In genomic region chr19:4428326-4428975, GRCh38 we compare ENCODE assay signal across 26 cellular contexts.
"Had no signal": no experiment of that assay in that cellular context is flagged by ENCODE, and none has a peak within 500 bp of the region (broad histone marks: within the 10 kb centered on the region; RNA-seq: fewer than 3 reads in every experiment).

No MANE protein-coding gene starts in this region.

- H3K27ac Mint-ChIP-seq: activated B cell treated with CpG ODN at 0.5 μM for 24 hours; activated CD8-positive, alpha-beta T cell treated with anti-CD3 and anti-CD28 coated beads for 36 hours; activated naive CD8-positive, alpha-beta T cell treated with anti-CD3 and anti-CD28 coated beads, Interleukin-2, amount 50 U/mL, for 24 hours; activated T-helper 2 cell treated with anti-CD3 and anti-CD28 coated beads, Interferon-gamma antibody, Interleukin-2, Interleukin-4, amounts not matched to agents 10 μg/mL and 5 μg/mL and 100 μg/mL, durations not matched to agents 14 hours and 24 hours and 36 hours; natural killer cell treated with Interleukin-12 subunit alpha and Interleukin-12 subunit beta and Interleukin-15 and Interleukin-18, amount 100 ng/mL, for 72 hours had no signal

- H3K27me3 ChIP-seq: gastrocnemius medialis, pancreas, suprapubic skin, tibial artery, upper lobe of right lung had no signal

- H3K4me1 ChIP-seq: gastrocnemius medialis, left ventricle myocardium inferior, pancreas, prostate gland, suprapubic skin, tibial artery, upper lobe of right lung had no signal

- H3K36me3 ChIP-seq: pancreas, prostate gland had no signal

- H3K27me3 Mint-ChIP-seq: activated B cell treated with CpG ODN at 0.5 μM for 24 hours; activated CD8-positive, alpha-beta T cell treated with anti-CD3 and anti-CD28 coated beads for 36 hours; activated naive CD4-positive, alpha-beta T cell treated with anti-CD3 and anti-CD28 coated beads, Interleukin-2, amount 50 U/mL, for 24 hours; activated naive CD8-positive, alpha-beta T cell treated with anti-CD3 and anti-CD28 coated beads, Interleukin-2, amount 50 U/mL, for 24 hours; natural killer cell treated with Interleukin-12 subunit alpha and Interleukin-12 subunit beta and Interleukin-15 and Interleukin-18, amount 100 ng/mL, for 72 hours had no signal

- H3K4me3 ChIP-seq: gastrocnemius medialis, left ventricle myocardium inferior, lung, mucosa of descending colon, pancreas, prostate gland, smooth muscle cell, suprapubic skin, tibial artery, upper lobe of right lung had no signal

- H3K4me1 Mint-ChIP-seq: activated naive CD4-positive, alpha-beta T cell treated with anti-CD3 and anti-CD28 coated beads, Interleukin-2, amount 50 U/mL, for 24 hours had no signal

- H3K27ac ChIP-seq: gastrocnemius medialis, left ventricle myocardium inferior, pancreas, prostate gland, suprapubic skin, tibial artery, upper lobe of right lung had no signal

- ATAC-seq: activated CD8-positive, alpha-beta T cell treated with anti-CD3 and anti-CD28 coated beads for 36 hours; activated naive CD8-positive, alpha-beta T cell treated with anti-CD3 and anti-CD28 coated beads, Interleukin-2, amount 50 U/mL, for 24 hours; gastrocnemius medialis; mucosa of descending colon; natural killer cell treated with Interleukin-12 subunit alpha and Interleukin-12 subunit beta and Interleukin-15 and Interleukin-18, amount 100 ng/mL, for 72 hours; pancreas; upper lobe of right lung had no signal

- H3K4me3 Mint-ChIP-seq: activated B cell treated with CpG ODN at 0.5 μM for 24 hours; activated CD8-positive, alpha-beta T cell treated with anti-CD3 and anti-CD28 coated beads for 36 hours; activated naive CD4-positive, alpha-beta T cell treated with anti-CD3 and anti-CD28 coated beads, Interleukin-2, amount 50 U/mL, for 24 hours; activated naive CD8-positive, alpha-beta T cell treated with anti-CD3 and anti-CD28 coated beads, Interleukin-2, amount 50 U/mL, for 24 hours; natural killer cell treated with Interleukin-12 subunit alpha and Interleukin-12 subunit beta and Interleukin-15 and Interleukin-18, amount 100 ng/mL, for 72 hours had no signal

- H3K9me3 Mint-ChIP-seq: activated B cell treated with CpG ODN at 0.5 μM for 24 hours; activated CD8-positive, alpha-beta T cell treated with anti-CD3 and anti-CD28 coated beads for 36 hours; activated naive CD4-positive, alpha-beta T cell treated with anti-CD3 and anti-CD28 coated beads, Interleukin-2, amount 50 U/mL, for 24 hours; activated naive CD8-positive, alpha-beta T cell treated with anti-CD3 and anti-CD28 coated beads, Interleukin-2, amount 50 U/mL, for 24 hours; activated T-helper 2 cell treated with anti-CD3 and anti-CD28 coated beads, Interferon-gamma antibody, Interleukin-2, Interleukin-4, amounts not matched to agents 10 μg/mL and 5 μg/mL and 100 μg/mL, durations not matched to agents 14 hours and 24 hours and 36 hours; natural killer cell treated with Interleukin-12 subunit alpha and Interleukin-12 subunit beta and Interleukin-15 and Interleukin-18, amount 100 ng/mL, for 72 hours had no signal

- DNase-seq: activated B cell treated with CpG ODN at 0.5 μM for 24 hours; activated CD4-positive, alpha-beta T cell treated with anti-CD3 and anti-CD28 coated beads, Interleukin-2, amount 50 U/mL, for 1 hour; activated CD8-positive, alpha-beta T cell treated with anti-CD3 and anti-CD28 coated beads for 36 hours; activated naive CD8-positive, alpha-beta T cell treated with anti-CD3 and anti-CD28 coated beads, Interleukin-2, amount 50 U/mL, for 24 hours; activated T-cell treated with anti-CD3 and anti-CD28 coated beads, Interleukin-2, amount 50 U/mL, for 48 hours; amygdala; central memory CD4-positive, alpha-beta T cell; effector CD8-positive, alpha-beta T cell; gastrocnemius medialis; glutamatergic neuron; left ventricle myocardium inferior; mucosa of descending colon; pancreas; stimulated activated CD4-positive, alpha-beta T cell treated with anti-CD3 and anti-CD28 coated beads, Interleukin-1b, Interleukin-23, amount 100 ng/mL, for 48 hours; stimulated activated CD4-positive, alpha-beta T cell treated with anti-CD3 and anti-CD28 coated beads, Interleukin-4, amount 100 ng/mL, for 4 hours; stimulated activated CD8-positive, alpha-beta memory T cell treated with anti-CD3 and anti-CD28 coated beads, Interleukin-4, amount 100 ng/mL, for 48 hours; stimulated activated naive CD4-positive, alpha-beta T cell; tibial artery; upper lobe of right lung had no signal

- H3K4me2 ChIP-seq: smooth muscle cell had no signal
